In the genomic region with DNA sequence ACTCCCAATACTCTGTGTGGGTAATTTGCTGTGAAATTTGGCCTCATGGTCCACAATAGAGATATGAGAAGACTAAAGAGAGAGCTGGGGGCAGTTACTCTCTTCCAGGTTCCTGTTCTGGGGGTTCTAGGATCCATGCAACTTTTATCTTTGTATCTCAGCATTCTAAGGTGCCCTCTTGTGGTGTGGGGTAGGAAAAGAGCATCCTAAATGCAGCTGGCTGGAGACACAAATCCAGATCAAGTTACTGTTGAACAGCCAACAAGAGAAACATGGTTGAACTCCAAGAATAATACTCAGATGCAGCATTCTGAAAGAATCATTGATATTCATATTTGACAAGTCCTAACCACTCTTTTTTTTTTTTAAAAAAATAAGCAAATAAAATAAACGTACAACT, we compare ENCODE assay signal across 9 cellular contexts.
DNase-seq lines count a peak whose midpoint lies in the region; ATAC-seq and TF ChIP-seq lines count a peak whose summit lies in the region.
"Had no signal": no experiment of that assay in that cellular context is flagged by ENCODE, and none has a peak within 500 bp of the region (broad histone marks: within the 10 kb centered on the region; RNA-seq: fewer than 3 reads in every experiment).

No MANE protein-coding gene starts in this region.

- H3K4me3 ChIP-seq in kidney epithelial cell (ENCODE audit: low read depth, low read length): no peak overlapping the region

- no peaks in the 10 kb centered on the region for H3K27me3 ChIP-seq in kidney epithelial cell (ENCODE audit: control insufficient read depth, insufficient read depth, low read length)

- H3K36me3 ChIP-seq in kidney epithelial cell (ENCODE audit: control insufficient read depth, insufficient read depth, low read length): no peaks in the 10 kb centered on the region

- TF ChIP-seq CTCF in kidney epithelial cell (IDR thresholded peaks at IDR 0.05; ENCODE audit: insufficient read depth, low read length, poor library complexity, severe bottlenecking): peak; percentile 61

- DNase-seq in GM04503 (ENCODE audit: low read depth): peak; percentile 56
- DNase-seq in M059J (ENCODE audit: low read depth): peak; percentile 68
- DNase-seq in amniotic stem cell (lab: John Stamatoyannopoulos, UW): peak; percentile 53
- no peak for DNase-seq in kidney epithelial cell (ENCODE audit: low read depth)
- no peak for DNase-seq in UCSD-AML1 (lab: John Stamatoyannopoulos, UW; ENCODE audit: unreplicated experiment)
- DNase-seq: activated B cell treated with CpG ODN at 0.5 μM for 24 hours had no signal

- no peak for ATAC-seq in HG03571 (IDR thresholded peaks at IDR 0.05; ENCODE audit: unreplicated experiment)
- no peak for ATAC-seq in HG03378 (IDR thresholded peaks at IDR 0.05; ENCODE audit: unreplicated experiment)
- ATAC-seq in GM19397 (IDR thresholded peaks at IDR 0.05; ENCODE audit: unreplicated experiment): no peak

Comparison
In these comparisons a context has a peak if more than half of its experiments do, and no peak if none do; other contexts are left out.
1. DNase-seq: peak in GM04503 (single experiment), M059J (single experiment) and amniotic stem cell (single experiment); none in kidney epithelial cell (single experiment) and UCSD-AML1 (single experiment).